In the genomic region with DNA sequence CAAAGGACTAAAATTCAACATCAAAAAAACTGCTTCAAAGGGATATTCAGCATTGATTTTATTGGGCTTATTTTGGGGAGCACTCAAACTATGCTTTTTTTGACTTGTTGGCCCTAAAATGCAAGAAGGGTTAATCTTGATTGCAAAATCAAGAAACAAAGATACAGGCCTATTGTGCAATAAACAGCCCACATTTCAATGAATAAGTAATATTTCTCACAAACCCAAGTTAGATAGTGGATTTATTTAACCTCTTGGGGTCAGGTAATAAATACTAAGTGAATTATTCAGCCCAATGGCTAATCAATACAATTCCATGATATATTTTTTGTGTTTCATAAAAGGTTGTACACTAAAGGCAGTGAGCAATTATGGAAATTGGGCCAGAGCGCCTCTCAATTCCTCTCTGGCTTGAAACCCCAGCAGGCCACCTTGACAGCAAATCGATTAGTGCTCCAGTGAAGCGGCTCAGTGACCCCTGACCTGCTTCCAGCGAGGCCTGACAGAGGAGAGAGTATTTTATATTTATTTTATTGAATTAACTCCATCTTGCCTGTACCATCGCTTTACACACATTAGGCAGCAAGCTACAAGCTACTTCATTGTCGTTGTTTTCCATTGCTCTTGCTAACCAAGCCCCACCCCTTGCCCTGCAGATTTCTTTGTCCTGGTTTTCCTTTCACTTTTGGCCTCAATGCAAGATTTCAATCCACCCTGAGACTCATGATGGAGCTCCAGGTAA, we compare ENCODE assay signal across 8 cellular contexts.
DNase-seq lines count a peak whose midpoint lies in the region; ATAC-seq and TF ChIP-seq lines count a peak whose summit lies in the region.

No MANE protein-coding gene starts in this region.

- intact Hi-C loops in heart left ventricle (cut with DNase I) (no loop called here), Right ventricle myocardium superior (cut with DNase I) (no loop called here), esophagus muscularis mucosa (cut with DNase I) (no loop called here), uterus (cut with DNase I; ENCODE audit: low total_unique reads) (no loop called here)

- H3K4me3 ChIP-seq in heart left ventricle (peak overlapping the region in 3 of 12 donors; percentile 8 to 22 (median 9)), esophagus muscularis mucosa (no peak overlapping the region), uterus (no peak overlapping the region)

- TF ChIP-seq EP300 in esophagus muscularis mucosa (IDR thresholded peaks at IDR 0.05) = no peak

- no peak for TF ChIP-seq CTCF in heart left ventricle (IDR thresholded peaks at IDR 0.05)
- TF ChIP-seq CTCF in esophagus muscularis mucosa (IDR thresholded peaks at IDR 0.05) = no peak
- TF ChIP-seq CTCF in uterus (IDR thresholded peaks at IDR 0.05) = no peak

- peaks cover 0 to 57% (median 30%) of the 10 kb centered on the region in 12 donors for H3K4me1 ChIP-seq in heart left ventricle
- H3K4me1 ChIP-seq in esophagus muscularis mucosa = peaks cover 0 to 26% (median 13%) of the 10 kb centered on the region in 4 donors
- peaks cover 0 to 10% of the 10 kb centered on the region in 2 donors for H3K4me1 ChIP-seq in uterus

- TF ChIP-seq POLR2A in heart left ventricle (IDR thresholded peaks at IDR 0.05) = no peak
- TF ChIP-seq POLR2A in esophagus muscularis mucosa (IDR thresholded peaks at IDR 0.05; ENCODE audit: low read depth) = no peak
- no peak for TF ChIP-seq POLR2A in uterus (IDR thresholded peaks at IDR 0.05)

- 57 to 75% (median 65%) methylated on average over 6 of the region's 6 CpGs for whole genome bisulfite sequencing in heart left ventricle, 4 donors
- 79% methylated on average over 6 of the region's 6 CpGs for WGBS in esophagus muscularis mucosa

- ATAC-seq in heart left ventricle (peak; percentile 20 to 79 (median 60)), Right ventricle myocardium superior (ENCODE audit: poor library complexity) (no peak), HG03175 (IDR thresholded peaks at IDR 0.05; ENCODE audit: unreplicated experiment) (peak; percentile 79), HG03280 (IDR thresholded peaks at IDR 0.05; ENCODE audit: unreplicated experiment) (no peak)

- H3K9me3 ChIP-seq in heart left ventricle (no peaks in the 10 kb centered on the region), esophagus muscularis mucosa (peaks cover 0 to 3% (median 0%) of the 10 kb centered on the region in 4 donors), uterus (no peaks in the 10 kb centered on the region)

- no peaks in the 10 kb centered on the region for H3K36me3 ChIP-seq in heart left ventricle
- no peaks in the 10 kb centered on the region for H3K36me3 ChIP-seq in esophagus muscularis mucosa
- no peaks in the 10 kb centered on the region for H3K36me3 ChIP-seq in uterus

- no peaks in the 10 kb centered on the region for H3K27me3 ChIP-seq in heart left ventricle
- H3K27me3 ChIP-seq in esophagus muscularis mucosa = no peaks in the 10 kb centered on the region
- H3K27me3 ChIP-seq in uterus = no peaks in the 10 kb centered on the region

- DNase-seq in heart left ventricle (peak in 1 of 5 donors; percentile 43), Right ventricle myocardium superior (no peak), esophagus muscularis mucosa (ENCODE audit: extremely low spot score) (no peak), uterus (peak in 1 of 2 donors; percentile 39), RKO (ENCODE audit: low spot score) (no peak), NCI-H526 (lab: John Stamatoyannopoulos, UW) (no peak)

- H3K27ac ChIP-seq in heart left ventricle = peak overlapping the region; percentile 30 to 79 (median 60)
- H3K27ac ChIP-seq in esophagus muscularis mucosa (replicated peaks in 1 of 4) = peak overlapping the region; percentile 11 to 51 (median 26)
- H3K27ac ChIP-seq in uterus = peak overlapping the region; percentile 49 to 65

Comparison
In these comparisons a context has a peak if more than half of its experiments do, and no peak if none do; other contexts are left out.
1. ATAC-seq: peak in heart left ventricle (4 of 4) and HG03175 (single experiment); none in Right ventricle myocardium superior (single experiment) and HG03280 (single experiment).
2. Peak in every context shown above with its lines, with median percentiles within 50 percentile points of each other: H3K27ac ChIP-seq.